Comparison of ENCODE assay signal across 18 cellular contexts in the genomic region with DNA sequence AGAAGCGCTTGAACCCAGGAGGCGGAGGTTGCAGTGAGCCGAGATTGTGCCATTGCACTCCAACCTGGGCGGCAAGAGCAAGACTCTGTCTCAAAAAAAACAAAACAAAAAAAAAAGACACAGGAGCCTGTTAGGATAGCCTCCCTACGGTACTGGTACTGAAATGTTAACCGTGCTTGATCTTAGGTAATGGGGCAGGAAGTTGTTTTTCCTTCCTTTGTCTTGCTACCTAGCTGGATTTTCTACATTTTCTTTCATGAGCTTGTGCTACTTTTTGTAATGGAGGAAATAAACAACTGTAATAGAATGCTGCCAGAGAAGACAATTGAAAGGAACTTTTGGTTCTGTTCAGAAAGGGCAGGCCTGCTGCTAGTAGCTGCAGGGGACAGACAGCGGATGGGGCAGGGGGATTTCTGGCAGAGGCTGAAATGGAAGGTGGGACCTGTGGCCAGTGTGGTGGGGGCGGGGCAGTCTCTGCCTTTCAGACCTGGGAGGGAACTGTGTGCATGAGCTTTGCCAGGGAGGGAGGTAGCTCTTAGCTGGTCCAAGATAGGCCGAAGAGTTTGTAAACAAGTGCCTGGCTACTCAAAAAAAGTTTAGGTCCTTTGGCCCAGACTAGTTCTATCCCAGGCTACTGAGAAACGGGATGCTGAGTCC. TPM values are rescaled to one million over a fixed set of nuclear protein-coding genes. Genes with fewer than 3 reads are reported as not detected.
DNase-seq lines count a peak whose midpoint lies in the region; ATAC-seq and TF ChIP-seq lines count a peak whose summit lies in the region.
"Had no signal": no experiment of that assay in that cellular context is flagged by ENCODE, and none has a peak within 500 bp of the region (broad histone marks: within the 10 kb centered on the region; RNA-seq: fewer than 3 reads in every experiment).

No MANE protein-coding gene starts in this region.

- H3K27ac ChIP-seq in C4-2B (peak overlapping the region; percentile 87), neural progenitor cell (no peak overlapping the region), GM23248 (no peak overlapping the region)
- H3K27ac ChIP-seq: vagina had no signal

- no peaks in the 10 kb centered on the region for H3K9me3 ChIP-seq in neural progenitor cell (ENCODE audit: low read depth)
- H3K9me3 ChIP-seq in GM23248 (ENCODE audit: low read depth): no peaks in the 10 kb centered on the region
- H3K9me3 ChIP-seq: vagina had no signal

- H3K79me2 ChIP-seq in neural progenitor cell (ENCODE audit: low read depth) (no peaks in the 10 kb centered on the region), GM23248 (ENCODE audit: insufficient read depth) (no peaks in the 10 kb centered on the region)

- no peaks in the 10 kb centered on the region for H3K36me3 Mint-ChIP-seq in activated T-helper 17 cell treated with anti-CD3 and anti-CD28 coated beads, Interleukin-2, amount 50 U/mL, for 72 hours (ENCODE audit: low read depth)
- no peaks in the 10 kb centered on the region for H3K36me3 Mint-ChIP-seq in neural progenitor cell
- H3K36me3 Mint-ChIP-seq: activated naive CD4-positive, alpha-beta T cell treated with anti-CD3 and anti-CD28 coated beads, Interleukin-2, amount 10 ng/mL, durations not matched to agents 7 days and 5 days; memory B cell had no signal

- no peak overlapping the region for H3K4me3 Mint-ChIP-seq in activated T-helper 17 cell treated with anti-CD3 and anti-CD28 coated beads, Interleukin-2, amount 50 U/mL, for 72 hours
- H3K4me3 Mint-ChIP-seq in neural progenitor cell: no peak overlapping the region
- H3K4me3 Mint-ChIP-seq: activated naive CD4-positive, alpha-beta T cell treated with anti-CD3 and anti-CD28 coated beads, Interleukin-2, amount 10 ng/mL, durations not matched to agents 7 days and 5 days; memory B cell; T-helper 2 cell treated with Interferon-gamma antibody and Interleukin-4, amounts not matched to agents 5 μg/mL and 100 μg/mL, for 36 hours had no signal

- H3K4me3 ChIP-seq in neural progenitor cell: no peak overlapping the region
- H3K4me3 ChIP-seq in GM23248: no peak overlapping the region
- H3K4me3 ChIP-seq: skin epidermis, vagina had no signal

- H4K20me1 ChIP-seq in neural progenitor cell (ENCODE audit: low read depth) (no peaks in the 10 kb centered on the region), GM23248 (ENCODE audit: insufficient read depth) (no peaks in the 10 kb centered on the region)

- H3K4me1 Mint-ChIP-seq in activated T-helper 17 cell treated with anti-CD3 and anti-CD28 coated beads, Interleukin-2, amount 50 U/mL, for 72 hours: peaks cover 6% of the 10 kb centered on the region
- H3K4me1 Mint-ChIP-seq in neural progenitor cell: peaks cover 10% of the 10 kb centered on the region

- TF ChIP-seq CTCF in C4-2B (conservative IDR thresholded peaks at IDR 0.05) (no peak), neural progenitor cell (IDR thresholded peaks at IDR 0.05) (no peak)

- H3F3A ChIP-seq in neural progenitor cell (ENCODE audit: low read depth) (peaks cover 14% of the 10 kb centered on the region), GM23248 (ENCODE audit: insufficient read depth) (no peaks in the 10 kb centered on the region)

- H3K9ac ChIP-seq in neural progenitor cell (no peak overlapping the region), GM23248 (no peak overlapping the region)

- 84% methylated on average over 10 of the region's 10 CpGs for WGBS in GM23248 (ENCODE audit: low coverage in 1 of 2, low lambda C conversion rate in 2 of 2, missing lambda C conversion rate in 2 of 2), 2 experiments

- H3K27me3 Mint-ChIP-seq in activated T-helper 17 cell treated with anti-CD3 and anti-CD28 coated beads, Interleukin-2, amount 50 U/mL, for 72 hours: no peaks in the 10 kb centered on the region
- peaks cover 9% of the 10 kb centered on the region for H3K27me3 Mint-ChIP-seq in neural progenitor cell (ENCODE audit: insufficient read depth, low read depth)
- H3K27me3 Mint-ChIP-seq: memory B cell had no signal

- H3K27ac Mint-ChIP-seq in activated T-helper 17 cell treated with anti-CD3 and anti-CD28 coated beads, Interleukin-2, amount 50 U/mL, for 72 hours: peak overlapping the region; percentile 55
- H3K27ac Mint-ChIP-seq in neural progenitor cell: peak overlapping the region; percentile 69
- H3K27ac Mint-ChIP-seq: activated naive CD4-positive, alpha-beta T cell treated with anti-CD3 and anti-CD28 coated beads, Interleukin-2, amount 10 ng/mL, durations not matched to agents 7 days and 5 days; memory B cell; T-helper 2 cell treated with Interferon-gamma antibody and Interleukin-4, amounts not matched to agents 5 μg/mL and 100 μg/mL, for 36 hours had no signal

- H3K27me3 ChIP-seq in neural progenitor cell: no peaks in the 10 kb centered on the region
- H3K27me3 ChIP-seq in GM23248 (replicated peaks; ENCODE audit: insufficient read depth): no peaks in the 10 kb centered on the region
- H3K27me3 ChIP-seq: vagina had no signal

- no peaks in the 10 kb centered on the region for H3K36me3 ChIP-seq in neural progenitor cell
- H3K36me3 ChIP-seq in GM23248 (ENCODE audit: low read depth): no peaks in the 10 kb centered on the region
- H3K36me3 ChIP-seq: vagina had no signal

- peaks cover 12% of the 10 kb centered on the region for H3K4me1 ChIP-seq in neural progenitor cell
- no peaks in the 10 kb centered on the region; the same call in 1 of the 2 replicates for H3K4me1 ChIP-seq in GM23248 (ENCODE audit: insufficient read depth)

- no peaks in the 10 kb centered on the region for H3K9me2 ChIP-seq in GM23248 (ENCODE audit: insufficient read depth)

- no peak for ATAC-seq in activated T-helper 17 cell treated with anti-CD3 and anti-CD28 coated beads, Interleukin-2, amount 50 U/mL, for 72 hours (replicated peaks)
- ATAC-seq in HG03039 (IDR thresholded peaks at IDR 0.05; ENCODE audit: unreplicated experiment): no peak
- no peak for ATAC-seq in HG03095 (IDR thresholded peaks at IDR 0.05; ENCODE audit: unreplicated experiment)
- ATAC-seq in HG03439 (IDR thresholded peaks at IDR 0.05; ENCODE audit: unreplicated experiment): no peak

- H2AFZ ChIP-seq in neural progenitor cell (replicated peaks) (peak overlapping the region; percentile 97), GM23248 (no peak overlapping the region)

- in situ Hi-C loops in GM23248 (cut with MboI): no loop called here

- H3K4me2 ChIP-seq in neural progenitor cell (peak overlapping the region; percentile 51), GM23248 (ENCODE audit: unreplicated experiment) (no peak overlapping the region)

- H3K9me3 Mint-ChIP-seq in activated T-helper 17 cell treated with anti-CD3 and anti-CD28 coated beads, Interleukin-2, amount 50 U/mL, for 72 hours: no peaks in the 10 kb centered on the region
- no peaks in the 10 kb centered on the region for H3K9me3 Mint-ChIP-seq in neural progenitor cell
- H3K9me3 Mint-ChIP-seq: activated naive CD4-positive, alpha-beta T cell treated with anti-CD3 and anti-CD28 coated beads, Interleukin-2, amount 10 ng/mL, durations not matched to agents 7 days and 5 days; memory B cell; T-helper 2 cell treated with Interferon-gamma antibody and Interleukin-4, amounts not matched to agents 5 μg/mL and 100 μg/mL, for 36 hours had no signal

- DNase-seq in iPS DF 4.7 (ENCODE audit: extremely low read depth, low spot score) (peak; percentile 75), neural progenitor cell (ENCODE audit: low spot score) (peak; percentile 64), GM23248 (no peak)
- DNase-seq: ACHN; activated CD8-positive, alpha-beta memory T cell treated with anti-CD3 and anti-CD28 coated beads, Interleukin-2, amount 50 U/mL, for 48 hours; activated naive CD4-positive, alpha-beta T cell treated with anti-CD3 and anti-CD28 coated beads, Interleukin-2, amount 10 ng/mL, durations not matched to agents 7 days and 5 days; NCI-H1417 treated with DMSO at 0.1 percent for 48 hours; NCI-H226; SHP77 treated with DMSO at 0.1 percent for 48 hours had no signal

RNA-seq across cellular contexts. Expression of gene SEMA4B, which starts 49.0 kb away (rescaled TPM):
- total RNA-seq in activated T-helper 17 cell treated with anti-CD3 and anti-CD28 coated beads, Interleukin-2, amount 50 U/mL, for 72 hours: 10 to 100 TPM; 17.3 to 49.1 TPM
- total RNA-seq in neural progenitor cell (ENCODE audit: low replicate concordance): 7.7 and 18.9 TPM in 2 replicates
- 3.2 and 3.6 TPM in 2 replicates for total RNA-seq in GM23248 (2014; rRNA removed; shearing (Covaris generic))
- 4.5 and 4.7 TPM in 2 replicates for polyA plus RNA-seq in GM23248 (2016; fragmentation: Nextera tagmentation; extraction: Ambion mirVana)

RNA-seq across cellular contexts. Expression of gene IDH2, which starts 49.8 kb away (rescaled TPM):
- 10 to 100 TPM; 53.5 to 75.6 TPM for total RNA-seq in activated T-helper 17 cell treated with anti-CD3 and anti-CD28 coated beads, Interleukin-2, amount 50 U/mL, for 72 hours
- total RNA-seq in neural progenitor cell (ENCODE audit: low replicate concordance): 93.1 and 134 TPM in 2 replicates
- 58.3 and 67.7 TPM in 2 replicates for total RNA-seq in GM23248 (2014; rRNA removed; shearing (Covaris generic))
- polyA plus RNA-seq in GM23248 (2016; fragmentation: Nextera tagmentation; extraction: Ambion mirVana): 104 and 109 TPM in 2 replicates
